ENCODE assay signal across 23 cellular contexts in genomic region chr4:148073349-148073748, GRCh38.
"Had no signal": no experiment of that assay in that cellular context is flagged by ENCODE, and none has a peak within 500 bp of the region (broad histone marks: within the 10 kb centered on the region; RNA-seq: fewer than 3 reads in every experiment).

No MANE protein-coding gene starts in this region.

- H3K4me1 ChIP-seq: left lung, uterus had no signal

- H3K4me3 ChIP-seq: left lung, lung, mucosa of descending colon, spleen, tibial nerve, uterus had no signal

- H3K79me2 ChIP-seq: parathyroid adenoma had no signal

- H2AFZ ChIP-seq: parathyroid adenoma had no signal

- H3K27ac ChIP-seq: left lung, parathyroid adenoma, spleen, tibial nerve, uterus had no signal

- FAIRE-seq: islet of Langerhans, kidney, small intestine had no signal

- H3K9ac ChIP-seq: parathyroid adenoma had no signal

- H3K36me3 ChIP-seq: uterus had no signal

- ATAC-seq: left lung; naive thymus-derived CD4-positive, alpha-beta T cell; natural killer cell treated with Interleukin-12 subunit alpha and Interleukin-12 subunit beta and Interleukin-15 and Interleukin-18, amount 100 ng/mL, for 72 hours; sciatic nerve; stimulated activated effector memory CD8-positive, alpha-beta T cell treated with anti-CD3 and anti-CD28 coated beads, Interleukin-12 subunit alpha, Interleukin-12 subunit beta, amount 100 ng/mL, for 72 hours; stimulated activated naive CD8-positive, alpha-beta T cell treated with anti-CD3 and anti-CD28 coated beads, Interleukin-15, amount 100 ng/mL, for 72 hours had no signal

- DNase-seq: hypothalamus; immature natural killer cell; kidney; left colon; left lung; midbrain; mucosa of descending colon; naive thymus-derived CD4-positive, alpha-beta T cell; nucleus accumbens; small intestine; spleen; stimulated activated CD4-positive, alpha-beta T cell treated with anti-CD3 and anti-CD28 coated beads, Interleukin-4, amount 100 ng/mL, for 24 hours; stimulated activated naive CD4-positive, alpha-beta T cell; stimulated activated naive CD8-positive, alpha-beta T cell treated with anti-CD3 and anti-CD28 coated beads, Interleukin-15, amount 100 ng/mL, for 72 hours; substantia nigra; uterus had no signal

- H3K27me3 ChIP-seq: left lung, spleen, tibial nerve, uterus had no signal
